In genomic region chr16:81446318-81447275, GRCh38 we compare ENCODE assay signal across 8 cellular contexts. TPM values are rescaled to one million over a fixed set of nuclear protein-coding genes. Genes with fewer than 3 reads are reported as not detected.
DNase-seq lines count a peak whose midpoint lies in the region; ATAC-seq and TF ChIP-seq lines count a peak whose summit lies in the region.

No MANE protein-coding gene starts in this region.

- peaks cover 66% of the 10 kb centered on the region for H3K79me2 ChIP-seq in PC-3 (ENCODE audit: low read length)

- peaks cover 37% of the 10 kb centered on the region for H4K20me1 ChIP-seq in PC-3 (ENCODE audit: low read length)

- H3K9me3 ChIP-seq in PC-3 (ENCODE audit: low read length), result no peaks in the 10 kb centered on the region
- H3K9me3 ChIP-seq in colonic mucosa, result no peaks in the 10 kb centered on the region

- no peaks in the 10 kb centered on the region for H3K9me2 ChIP-seq in PC-3 (replicated peaks; ENCODE audit: low read length)

- H3K4me2 ChIP-seq in PC-3 (ENCODE audit: low read length), result peak overlapping the region; percentile 90

- H3K36me3 ChIP-seq in PC-3 (ENCODE audit: low read depth, low read length), result no peaks in the 10 kb centered on the region; the same call in 1 of the 2 replicates
- no peaks in the 10 kb centered on the region for H3K36me3 ChIP-seq in colonic mucosa
- no peaks in the 10 kb centered on the region for H3K36me3 ChIP-seq in urinary bladder (ENCODE audit: insufficient read depth)

- H3K27ac ChIP-seq in PC-3 (ENCODE audit: low read length) (peak overlapping the region; percentile 83), colonic mucosa (peak overlapping the region; percentile 89), urinary bladder (ENCODE audit: low read depth) (peak overlapping the region; percentile 85)

- H3F3A ChIP-seq in PC-3 (ENCODE audit: low read length, unreplicated experiment), result peaks cover 5% of the 10 kb centered on the region

- CTCF ChIA-PET in PC-3 (lab: Charles Lee), result no interaction called here

- H3K4me1 ChIP-seq in PC-3 (ENCODE audit: insufficient read depth, low read length) (peaks cover 32% of the 10 kb centered on the region), colonic mucosa (peaks cover 10% of the 10 kb centered on the region), urinary bladder (ENCODE audit: insufficient read depth) (no peaks in the 10 kb centered on the region)

- 28% methylated on average over 31 of the region's 31 CpGs for WGBS in urinary bladder

- intact Hi-C loops in PC-3 (cut with micrococcal nuclease) (loop anchor here (2.0 to 5.0 kb wide), 4 partner anchors 42 to 151 kb away; no protein-coding TSS in a partner anchor), colonic mucosa (cut with DNase I) (no loop called here)

- ATAC-seq in PC-3, result peak; percentile 16

- DNase-seq in NCI-H2171 treated with DMSO at 0.1 percent for 48 hours (lab: John Stamatoyannopoulos, UW) (peak; percentile 44), NCI-H2171 (lab: John Stamatoyannopoulos, UW) (no peak), PC-3 (peak; percentile 83), colonic mucosa (peak; percentile 63), midbrain (lab: John Stamatoyannopoulos, UW) (peak; percentile 34), NCI-H774 (lab: John Stamatoyannopoulos, UW) (no peak)
- DNase-seq in activated CD4-positive, CD25-positive, alpha-beta regulatory T cell treated with anti-CD3 and anti-CD28 coated beads, Interleukin-2, amount 50 U/mL, for 72 hours, result no peak

- H3K4me3 ChIP-seq in PC-3 (ENCODE audit: low read length) (peak overlapping the region; percentile 98), colonic mucosa (peak overlapping the region; percentile 88), urinary bladder (ENCODE audit: low read depth, low read length) (peak overlapping the region; percentile 93)

- TF ChIP-seq CTCF in PC-3 (conservative IDR thresholded peaks at IDR 0.05; ENCODE audit: low read depth, low read length) (no peak), colonic mucosa (IDR thresholded peaks at IDR 0.05) (no peak)

- no TSS peak for BruUV-seq in PC-3 (replicated peaks; lab: Mats Ljungman, UMichigan)

- H3K27me3 ChIP-seq in PC-3 (ENCODE audit: low read length), result no peaks in the 10 kb centered on the region
- H3K27me3 ChIP-seq in colonic mucosa, result no peaks in the 10 kb centered on the region

- H3K9ac ChIP-seq in PC-3 (ENCODE audit: low read length) (peak overlapping the region; percentile 93), colonic mucosa (ENCODE audit: low read depth in 2 of 2, low read length in 2 of 2) (peak overlapping the region; percentile 74 to 97)

- no peak overlapping the region for H2AFZ ChIP-seq in PC-3 (ENCODE audit: low read length)

- POLR2A ChIA-PET in PC-3 (lab: Charles Lee; ENCODE audit: unreplicated experiment), result no interaction called here

RNA-seq across cellular contexts. Expression of gene CMIP, which starts 2.0 kb away (rescaled TPM):
- total RNA-seq in PC-3 (2014; rRNA removed) (25.7 and 43.7 TPM in 2 replicates), colonic mucosa (100 to 1,000 TPM in 1 of 2 donors, 10 to 100 TPM in 1; 83.4 to 107 TPM), urinary bladder (21.7 TPM)
- polyA plus RNA-seq in urinary bladder, result 29.4 TPM

Comparison
In these comparisons a context has a peak if more than half of its experiments do, and no peak if none do; other contexts are left out.
1. DNase-seq: peak in NCI-H2171 treated with DMSO at 0.1 percent for 48 hours (single experiment), PC-3 (single experiment), colonic mucosa (single experiment) and midbrain (single experiment); none in NCI-H2171 (single experiment), activated CD4-positive, CD25-positive, alpha-beta regulatory T cell treated with anti-CD3 and anti-CD28 coated beads, Interleukin-2, amount 50 U/mL, for 72 hours (single experiment) and NCI-H774 (single experiment).
2. Peak in every context shown above with its lines, with median percentiles within 50 percentile points of each other: H3K27ac ChIP-seq and H3K4me3 ChIP-seq.